ENCODE assay signal across 24 cellular contexts in the genomic region with DNA sequence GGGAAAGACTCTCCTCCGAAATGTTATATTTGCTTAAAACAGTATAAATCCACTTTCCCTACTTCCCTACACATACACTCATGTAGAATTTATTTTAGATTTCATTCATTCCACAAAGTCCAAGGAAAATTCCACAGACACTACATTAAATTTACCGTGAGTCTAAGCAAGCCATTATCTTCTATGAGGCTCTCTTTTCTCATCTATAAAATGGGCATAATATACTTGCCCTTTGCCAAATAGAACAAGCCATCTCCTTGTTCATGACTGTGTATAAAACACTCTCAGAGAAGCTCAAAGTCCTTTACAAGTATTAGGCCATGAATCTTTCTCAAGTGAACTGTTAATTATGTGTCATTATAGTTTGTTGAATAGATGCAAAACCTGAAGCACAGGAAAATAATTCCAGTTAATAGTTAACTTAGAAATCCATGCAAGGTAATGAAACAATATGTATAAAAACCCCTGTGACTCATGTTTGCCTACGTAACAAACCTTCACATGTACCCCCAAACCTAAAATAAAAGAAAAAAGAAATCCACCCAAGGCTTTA.
"Had no signal": no experiment of that assay in that cellular context is flagged by ENCODE, and none has a peak within 500 bp of the region (broad histone marks: within the 10 kb centered on the region; RNA-seq: fewer than 3 reads in every experiment).

No MANE protein-coding gene starts in this region.

- H3K27ac ChIP-seq: breast epithelium, esophagus squamous epithelium, neutrophil, sigmoid colon, tibial nerve had no signal

- DNase-seq: activated CD4-positive, alpha-beta memory T cell treated with anti-CD3 and anti-CD28 coated beads, Interleukin-2, amount 10 ng/mL, durations not matched to agents 7 days and 5 days; activated CD4-positive, alpha-beta T cell treated with anti-CD3 and anti-CD28 coated beads for 1 hour; activated CD4-positive, alpha-beta T cell treated with anti-CD3 and anti-CD28 coated beads, Interleukin-2, amount 10 ng/mL, durations not matched to agents 7 days and 5 days; activated CD8-positive, alpha-beta memory T cell treated with anti-CD3 and anti-CD28 coated beads, Interleukin-2, amount 50 U/mL, for 48 hours; activated naive CD4-positive, alpha-beta T cell; activated T-cell treated with anti-CD3 and anti-CD28 coated beads, Interleukin-2, amount 50 U/mL, for 4 hours; central memory CD4-positive, alpha-beta T cell; dermis blood vessel endothelial cell; effector CD4-positive, alpha-beta T cell; esophagus squamous epithelium; foreskin melanocyte; left ventricle myocardium superior; mammary epithelial cell; naive B cell; nephron progenitor cell; sigmoid colon; stimulated activated CD4-positive, alpha-beta T cell treated with anti-CD3 and anti-CD28 coated beads, Interleukin-1b, Interleukin-23, amount 100 ng/mL, for 48 hours; stimulated activated naive CD4-positive, alpha-beta T cell treated with Interleukin-2 at 50 U/mL for 16 hours; T-helper 2 cell had no signal

- H3K4me3 ChIP-seq: breast epithelium, esophagus squamous epithelium, sigmoid colon, smooth muscle cell, tibial nerve had no signal

- H3K9me3 ChIP-seq: breast epithelium, esophagus squamous epithelium, neutrophil, sigmoid colon, tibial nerve had no signal

- H3K36me3 ChIP-seq: breast epithelium, esophagus squamous epithelium, neutrophil, sigmoid colon, tibial nerve had no signal

- ATAC-seq: activated naive CD4-positive, alpha-beta T cell treated with anti-CD3 and anti-CD28 coated beads, Interleukin-2, amount 50 U/mL, for 72 hours; activated T-cell treated with anti-CD3 and anti-CD28 coated beads, Interleukin-2, amount 50 U/mL, for 4 hours; left ventricle myocardium superior had no signal

- H3K4me1 ChIP-seq: breast epithelium, sigmoid colon had no signal

- H3K27me3 ChIP-seq: breast epithelium, esophagus squamous epithelium, neutrophil, sigmoid colon, tibial nerve had no signal
